ENCODE assay signal across 7 cellular contexts in the genomic region with DNA sequence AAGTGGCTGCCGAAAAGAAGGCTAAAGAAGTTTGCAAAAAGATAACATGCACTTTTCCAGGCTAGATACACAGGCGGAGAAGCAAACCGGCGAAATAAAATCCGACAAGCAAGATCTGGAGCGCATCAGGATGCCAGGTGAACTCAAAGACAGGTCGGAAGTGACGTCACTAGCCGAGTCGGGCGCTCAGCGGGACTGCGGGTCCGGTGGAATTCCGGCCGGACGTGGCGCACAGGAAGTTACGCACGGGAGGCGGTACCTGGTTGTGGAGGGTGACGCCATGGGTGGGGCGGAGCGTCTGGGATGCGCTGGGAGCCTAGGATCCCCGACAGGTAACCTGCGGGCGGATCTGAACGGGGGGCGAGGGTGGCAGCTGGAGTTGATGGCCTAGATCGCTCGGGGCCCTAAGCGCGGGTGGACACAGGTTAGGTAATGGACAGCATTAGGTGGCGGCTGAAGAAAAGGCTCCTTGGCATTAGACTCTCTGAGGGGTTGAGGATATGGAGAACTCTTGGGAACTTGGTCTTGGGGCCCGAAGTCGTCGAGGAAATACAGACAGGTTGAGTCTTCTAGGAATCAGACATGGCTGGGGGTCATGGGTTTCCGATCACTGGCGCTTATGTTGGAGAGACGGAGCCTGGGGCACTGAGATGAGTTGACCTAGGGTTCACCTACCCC. TPM values are rescaled to one million over a fixed set of nuclear protein-coding genes. Genes with fewer than 3 reads are reported as not detected.
DNase-seq lines count a peak whose midpoint lies in the region; ATAC-seq and TF ChIP-seq lines count a peak whose summit lies in the region.

No MANE protein-coding gene starts in this region.

- no peak overlapping the region for H3K27ac ChIP-seq in skeletal muscle tissue (ENCODE audit: low read depth, low read length)

- no peaks in the 10 kb centered on the region for H3K9me3 Mint-ChIP-seq in WTC11

- TF ChIP-seq CTCF in WTC11 (IDR thresholded peaks at IDR 0.05), result no peak
- no peak for TF ChIP-seq CTCF in cardiac fibroblast (IDR thresholded peaks at IDR 0.05; ENCODE audit: low read depth, low read length)

- peaks cover 0 to 11% (median 0%) of the 10 kb centered on the region in 3 donors for H3K9me3 ChIP-seq in skeletal muscle tissue (ENCODE audit: control insufficient read depth in 3 of 3, low read length in 3 of 3)

- peaks cover 0 to 9% (median 0%) of the 10 kb centered on the region in 3 donors for H3K27me3 ChIP-seq in skeletal muscle tissue (ENCODE audit: control insufficient read depth in 3 of 3, insufficient read depth in 3 of 3, low read length in 3 of 3)

- H3K9ac ChIP-seq in skeletal muscle tissue (ENCODE audit: low read depth in 1 of 3, low read length in 3 of 3), result peak overlapping the region; percentile 16 to 63 (median 36)

- no peaks in the 10 kb centered on the region for H3K36me3 ChIP-seq in skeletal muscle tissue (ENCODE audit: control insufficient read depth in 3 of 3, insufficient read depth in 3 of 3, low read length in 3 of 3)

- POLR2A ChIA-PET in WTC11 (lab: Charles Lee), result no interaction called here

- peak overlapping the region; percentile 76 to 92 for H3K4me3 ChIP-seq in cardiac fibroblast (replicated peaks in 1 of 2; ENCODE audit: low read depth in 2 of 2, low read length in 2 of 2)
- peak overlapping the region; percentile 81 to 98 (median 90) for H3K4me3 ChIP-seq in skeletal muscle tissue (ENCODE audit: low read length in 3 of 3)

- peaks cover 8 to 13% (median 9%) of the 10 kb centered on the region in 3 donors for H3K4me1 ChIP-seq in skeletal muscle tissue (ENCODE audit: control insufficient read depth in 3 of 3, insufficient read depth in 3 of 3, low read length in 3 of 3)

- CTCF ChIA-PET in WTC11 (lab: Charles Lee), result no interaction called here

- ATAC-seq in GM18858 (IDR thresholded peaks at IDR 0.05; ENCODE audit: unreplicated experiment) (peak; percentile 88), HG03066 (IDR thresholded peaks at IDR 0.05; ENCODE audit: low read depth, unreplicated experiment) (peak; percentile 100), WTC11 (peak; percentile 97)

- H3K27me3 Mint-ChIP-seq in WTC11 (ENCODE audit: low read depth), result peaks cover 24% of the 10 kb centered on the region

- peak overlapping the region; percentile 88 for H3K4me3 Mint-ChIP-seq in WTC11

- DNase-seq in NCI-H2196 (lab: John Stamatoyannopoulos, UW; ENCODE audit: unreplicated experiment) (peak; percentile 100), WTC11 (ENCODE audit: low spot score) (peak; percentile 92), cardiac fibroblast (ENCODE audit: low read depth in 2 of 2) (peak; percentile 93 to 94), iPS-NIHi11 (ENCODE audit: low spot score) (peak; percentile 98)

- peaks cover 4% of the 10 kb centered on the region; the same call in 1 of the 2 replicates for H3K4me1 Mint-ChIP-seq in WTC11

- H3K27ac Mint-ChIP-seq in WTC11, result peak overlapping the region; percentile 78

- H3K36me3 Mint-ChIP-seq in WTC11, result no peaks in the 10 kb centered on the region

TF ChIP-seq in WTC11, 78 proteins besides CTCF, POLR2A, EP300 and RAD21:
- peak; percentile 63; the same call in 1 of the 2 replicates for TF ChIP-seq FOXK1 (CRISPR knock-in tag; IDR thresholded peaks at IDR 0.05)
- TF ChIP-seq SP1 (CRISPR knock-in tag; conservative IDR thresholded peaks at IDR 0.05), result peak; percentile 87
- TF ChIP-seq EMX1 (CRISPR knock-in tag; IDR thresholded peaks at IDR 0.05), result no peak
- TF ChIP-seq ZBTB21 (CRISPR knock-in tag; IDR thresholded peaks at IDR 0.05; ENCODE audit: borderline replicate concordance), result peak; percentile 89
- no peak for TF ChIP-seq ZNF416 (CRISPR knock-in tag; IDR thresholded peaks at IDR 0.05)
- peak; percentile 97 for TF ChIP-seq CREM (CRISPR knock-in tag; IDR thresholded peaks at IDR 0.05)
- TF ChIP-seq HMGXB4 (CRISPR knock-in tag; IDR thresholded peaks at IDR 0.05), result 0 out of 2 replicates have a peak, but pooled peaks have one; percentile 36
- TF ChIP-seq TEAD1 (CRISPR knock-in tag; IDR thresholded peaks at IDR 0.05), result peak; percentile 74; the same call in 1 of the 2 replicates
- peak; percentile 86 for TF ChIP-seq GABPB1 (CRISPR knock-in tag; IDR thresholded peaks at IDR 0.05)
- TF ChIP-seq NFE2L1 (CRISPR knock-in tag; IDR thresholded peaks at IDR 0.05), result 0 out of 2 replicates have a peak, but pooled peaks have one; percentile 39
- no peak for TF ChIP-seq MXD4 (CRISPR knock-in tag; IDR thresholded peaks at IDR 0.05; ENCODE audit: borderline replicate concordance)

RNA-seq across cellular contexts. Expression of gene EHHADH, which starts 29.0 kb away (rescaled TPM):
- total RNA-seq in WTC11 (2021) (4.2 to 4.9 TPM (median 4.3 TPM) in 3 replicates), skeletal muscle tissue (1.0 TPM)
